8 cellular contexts compared by ENCODE assay signal in the genomic region with DNA sequence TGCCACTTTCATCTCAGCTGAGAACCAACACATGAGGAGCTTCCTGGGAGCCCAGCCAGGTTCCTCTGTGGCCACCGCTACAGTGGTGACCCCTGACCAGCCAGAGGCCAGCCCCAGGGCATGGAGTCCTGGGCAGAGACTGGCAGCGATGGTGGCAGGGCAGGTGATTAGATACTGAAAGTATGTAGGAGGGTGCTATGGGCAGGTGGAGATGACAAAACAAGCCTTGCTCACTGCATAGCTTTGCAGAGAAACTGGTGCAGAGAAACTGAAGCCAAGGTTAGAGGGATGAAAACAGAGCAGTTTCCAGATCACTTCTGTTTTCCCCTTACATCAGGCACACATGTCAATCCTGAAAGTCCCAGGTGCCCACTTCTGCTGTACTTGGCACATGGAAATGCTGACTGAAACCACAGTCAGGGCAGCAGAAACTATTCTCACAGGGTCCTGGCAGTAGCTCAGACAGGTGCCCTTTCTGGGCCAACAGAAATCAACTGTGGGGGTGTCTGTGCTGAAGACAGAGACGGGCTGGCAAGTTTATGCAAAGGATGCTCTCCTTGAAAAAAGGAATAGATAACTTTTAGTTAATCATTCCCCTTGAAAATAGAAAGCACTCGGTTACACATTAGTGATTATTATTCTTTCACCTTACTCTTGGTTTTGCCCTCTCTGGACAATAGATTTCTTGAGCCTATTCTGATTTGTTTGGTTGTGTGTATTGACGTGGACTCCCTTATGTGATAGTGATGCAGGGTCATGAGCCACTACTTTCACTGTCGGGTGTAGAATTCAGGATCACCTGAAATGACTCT.
DNase-seq lines count a peak whose midpoint lies in the region; ATAC-seq and TF ChIP-seq lines count a peak whose summit lies in the region.

No MANE protein-coding gene starts in this region.

- intact Hi-C loops in mucosa of descending colon (cut with DNase I, micrococcal nuclease) = no loop called here

- no peak for TF ChIP-seq CTCF in mucosa of descending colon (IDR thresholded peaks at IDR 0.05)

- ATAC-seq in GM18858 (IDR thresholded peaks at IDR 0.05; ENCODE audit: unreplicated experiment) (peak; percentile 84), GM21529 (IDR thresholded peaks at IDR 0.05; ENCODE audit: unreplicated experiment) (peak; percentile 87), HG03558 (IDR thresholded peaks at IDR 0.05; ENCODE audit: extremely low read depth, unreplicated experiment) (peak; percentile 64), mucosa of descending colon (peak; percentile 56)

- DNase-seq in mucosa of descending colon (no peak), GF-D8 (lab: John Stamatoyannopoulos, UW) (no peak), OCI-M2 (lab: John Stamatoyannopoulos, UW; ENCODE audit: unreplicated experiment) (no peak), AG08395 (ENCODE audit: low spot score) (no peak), substantia nigra (lab: John Stamatoyannopoulos, UW) (no peak)

- H3K4me1 ChIP-seq in mucosa of descending colon (ENCODE audit: low read depth) = no peaks in the 10 kb centered on the region

- H3K36me3 ChIP-seq in mucosa of descending colon (ENCODE audit: low read depth) = no peaks in the 10 kb centered on the region

- H3K4me3 ChIP-seq in mucosa of descending colon = no peak overlapping the region

- H3K27ac ChIP-seq in substantia nigra (ENCODE audit: low read depth, low read length, poor library complexity, severe bottlenecking) = no peak overlapping the region

- no peaks in the 10 kb centered on the region for H3K9me3 ChIP-seq in mucosa of descending colon
